ENCODE assay signal across 9 cellular contexts in genomic region chr5:179343902-179344300, GRCh38. TPM values are rescaled to one million over a fixed set of nuclear protein-coding genes. Genes with fewer than 3 reads are reported as not detected.
DNase-seq lines count a peak whose midpoint lies in the region; ATAC-seq, FAIRE-seq and TF ChIP-seq lines count a peak whose summit lies in the region.
"Had no signal": no experiment of that assay in that cellular context is flagged by ENCODE, and none has a peak within 500 bp of the region (broad histone marks: within the 10 kb centered on the region; RNA-seq: fewer than 3 reads in every experiment).

No MANE protein-coding gene starts in this region.

- DNase-seq in D721Med (ENCODE audit: insufficient read length, low spot score) (peak; percentile 76), NB4 (ENCODE audit: low read depth) (peak; percentile 49), fibroblast of peridontal ligament (ENCODE audit: extremely low read depth) (peak; percentile 48), osteoblast (ENCODE audit: insufficient read length, low spot score, missing footprints) (peak; percentile 98), OCI-M1 (lab: John Stamatoyannopoulos, UW) (no peak)
- DNase-seq in CD4-positive, alpha-beta memory T cell: no peak

- peaks cover 0 to 2% (median 0%) of the 10 kb centered on the region in 8 donors for H3K9me3 Mint-ChIP-seq in CD4-positive, alpha-beta memory T cell

- intact Hi-C loops in CD4-positive, alpha-beta memory T cell (cut with micrococcal nuclease): no loop called here

- H3K79me2 ChIP-seq in osteoblast (ENCODE audit: insufficient read depth, low read length): peaks cover 55% of the 10 kb centered on the region

- H3K36me3 Mint-ChIP-seq in CD4-positive, alpha-beta memory T cell: no peaks in the 10 kb centered on the region

- CTCF ChIA-PET in CD4-positive, alpha-beta memory T cell (lab: Charles Lee; ENCODE audit: partially characterized antibody): no interaction called here

- H2AFZ ChIP-seq in osteoblast (ENCODE audit: low read length): peak overlapping the region; percentile 41

- H3K4me1 Mint-ChIP-seq in CD4-positive, alpha-beta memory T cell: peaks cover 7 to 23% (median 13%) of the 10 kb centered on the region in 4 donors

- no peak overlapping the region for H3K27ac Mint-ChIP-seq in CD4-positive, alpha-beta memory T cell

- H3K9me3 ChIP-seq in osteoblast (ENCODE audit: low read depth, low read length): no peaks in the 10 kb centered on the region
- no peaks in the 10 kb centered on the region for H3K9me3 ChIP-seq in CD4-positive, alpha-beta memory T cell (ENCODE audit: control insufficient read depth in 1 of 2, low read length in 2 of 2)
- H3K9me3 ChIP-seq: body of pancreas had no signal

- peaks cover 26% of the 10 kb centered on the region for H3K4me1 ChIP-seq in osteoblast (ENCODE audit: insufficient read depth, low read length)
- H3K4me1 ChIP-seq in CD4-positive, alpha-beta memory T cell (ENCODE audit: insufficient read depth, low read length): no peaks in the 10 kb centered on the region

- peak overlapping the region in 1 of 8 donors; percentile 8 for H3K4me3 Mint-ChIP-seq in CD4-positive, alpha-beta memory T cell

- H3K4me3 ChIP-seq in NB4 (ENCODE audit: low read depth, low read length) (no peak overlapping the region), osteoblast (ENCODE audit: insufficient read depth, low read length) (peak overlapping the region; percentile 97)
- no peak overlapping the region for H3K4me3 ChIP-seq in CD4-positive, alpha-beta memory T cell (ENCODE audit: low read length in 2 of 2)
- H3K4me3 ChIP-seq: body of pancreas had no signal

- TF ChIP-seq POLR2A in NB4 (IDR thresholded peaks at IDR 0.05; ENCODE audit: extremely low read depth, insufficient read length): no peak

- no peaks in the 10 kb centered on the region for H3K27me3 ChIP-seq in osteoblast (ENCODE audit: insufficient read depth, low read length)
- H3K27me3 ChIP-seq in CD4-positive, alpha-beta memory T cell (ENCODE audit: insufficient read depth, low read length): peaks cover 10% of the 10 kb centered on the region

- peaks cover 41% of the 10 kb centered on the region for H4K20me1 ChIP-seq in osteoblast (ENCODE audit: insufficient read depth, low read length)

- no peak for FAIRE-seq in D721Med (lab: Jason Lieb, UNC)

- H3K27me3 Mint-ChIP-seq in CD4-positive, alpha-beta memory T cell: peaks cover 41 to 44% of the 10 kb centered on the region in 2 donors

- H3K4me2 ChIP-seq in osteoblast (ENCODE audit: insufficient read depth, low read length): peak overlapping the region; percentile 87

- H3K27ac ChIP-seq in osteoblast (ENCODE audit: low read depth, low read length): peak overlapping the region; percentile 70
- H3K27ac ChIP-seq in CD4-positive, alpha-beta memory T cell (ENCODE audit: low read depth, low read length): no peak overlapping the region
- H3K27ac ChIP-seq: body of pancreas had no signal

- peak; percentile 37 for TF ChIP-seq CTCF in D721Med (IDR thresholded peaks at IDR 0.05; ENCODE audit: insufficient read depth, missing control alignments)
- TF ChIP-seq CTCF in NB4 (IDR thresholded peaks at IDR 0.05; ENCODE audit: low read depth, low read length): peak; percentile 1
- TF ChIP-seq CTCF in osteoblast (IDR thresholded peaks at IDR 0.05; ENCODE audit: extremely low read depth, low read depth, low read length): peak; percentile 45

- ATAC-seq in HG03571 (IDR thresholded peaks at IDR 0.05; ENCODE audit: unreplicated experiment) (no peak), HG03565 (IDR thresholded peaks at IDR 0.05; ENCODE audit: unreplicated experiment) (no peak)

- POLR2A ChIA-PET in CD4-positive, alpha-beta memory T cell (lab: Charles Lee; ENCODE audit: partially characterized antibody): no interaction called here

- H3K36me3 ChIP-seq in osteoblast (ENCODE audit: insufficient read depth, low read length): peaks cover 26% of the 10 kb centered on the region
- no peaks in the 10 kb centered on the region for H3K36me3 ChIP-seq in CD4-positive, alpha-beta memory T cell (ENCODE audit: insufficient read depth, low read length)

RNA-seq across cellular contexts. Expression of gene ADAMTS2, which starts 1.4 kb away (rescaled TPM):
- 144 and 203 TPM in 2 replicates for total RNA-seq in osteoblast
- total RNA-seq in CD4-positive, alpha-beta memory T cell: not detected
- under 1 TPM in 1 of 2 donors, not detected in 1; 0.07 TPM for polyA plus RNA-seq in CD4-positive, alpha-beta memory T cell

Comparison
In these comparisons a context has a peak if more than half of its experiments do, and no peak if none do; other contexts are left out.
1. DNase-seq: peak in D721Med (single experiment), NB4 (single experiment), fibroblast of peridontal ligament (single experiment) and osteoblast (single experiment); none in OCI-M1 (single experiment) and CD4-positive, alpha-beta memory T cell (0 of 5).
2. RNA of gene ADAMTS2, which starts 1.4 kb away (total RNA-seq): 144 to 203 TPM in osteoblast; not detected in CD4-positive, alpha-beta memory T cell; every median in the first group is over 100 times any median in the second.
3. Peak in every context shown above with its lines, with median percentiles within 50 percentile points of each other: CTCF ChIP-seq.